In genomic region chr6:87917861-87918260, GRCh38 we compare ENCODE assay signal across 17 cellular contexts.
DNase-seq lines count a peak whose midpoint lies in the region; FAIRE-seq and TF ChIP-seq lines count a peak whose summit lies in the region.
"Had no signal": no experiment of that assay in that cellular context is flagged by ENCODE, and none has a peak within 500 bp of the region (broad histone marks: within the 10 kb centered on the region; RNA-seq: fewer than 3 reads in every experiment).

No MANE protein-coding gene starts in this region.

- H3K27me3 ChIP-seq in BLaER1: no peaks in the 10 kb centered on the region

- no peak overlapping the region for H3K4me3 Mint-ChIP-seq in nephron
- H3K4me3 Mint-ChIP-seq: CD8-positive, alpha-beta T cell; T-cell; T-helper 2 cell treated with Interferon-gamma antibody and Interleukin-4, amounts not matched to agents 5 μg/mL and 100 μg/mL, for 36 hours had no signal

- TF ChIP-seq POLR2A in GM12892 (IDR thresholded peaks at IDR 0.05; ENCODE audit: low read depth, low read length): no peak

- H3K36me3 Mint-ChIP-seq in nephron (ENCODE audit: low read depth): no peaks in the 10 kb centered on the region
- H3K36me3 Mint-ChIP-seq: CD8-positive, alpha-beta T cell; T-cell had no signal

- H3K4me3 ChIP-seq in BLaER1: no peak overlapping the region

- peak; percentile 14 for FAIRE-seq in GM12892 (lab: Jason Lieb, UNC)
- no peak for FAIRE-seq in D721Med (lab: Jason Lieb, UNC)
- FAIRE-seq: H1, HTR-8/SVneo had no signal

- H3K4me1 ChIP-seq in BLaER1: peaks cover 64% of the 10 kb centered on the region

- TF ChIP-seq CTCF in nephron (IDR thresholded peaks at IDR 0.05; ENCODE audit: unreplicated experiment in 3 of 3): no peak
- no peak for TF ChIP-seq CTCF in D721Med (IDR thresholded peaks at IDR 0.05; ENCODE audit: insufficient read depth, missing control alignments)

- DNase-seq in GM12892 (ENCODE audit: insufficient read length) (no peak), RPMI8226 (peak; percentile 50), NCI-H2029 treated with DMSO at 0.1 percent for 48 hours (lab: John Stamatoyannopoulos, UW) (no peak), D721Med (ENCODE audit: insufficient read length, low spot score) (no peak)
- DNase-seq in NK-92 treated with Interleukin-12 subunit alpha and Interleukin-12 subunit beta, amount 100 ng/mL, for 24 hours (lab: John Stamatoyannopoulos, UW): no peak
- DNase-seq: CD8-positive, alpha-beta T cell; DMS153; GDM1; IMR-90; NCI-H1417 treated with DMSO at 0.1 percent for 48 hours; SIG-M5; T-cell had no signal

- H3K36me3 ChIP-seq in BLaER1: no peaks in the 10 kb centered on the region

- no peaks in the 10 kb centered on the region for H3K27me3 Mint-ChIP-seq in nephron (ENCODE audit: low read depth)

- peak overlapping the region; percentile 31 to 73 (median 63) for H3K27ac Mint-ChIP-seq in nephron
- H3K27ac Mint-ChIP-seq: CD8-positive, alpha-beta T cell; T-cell; T-helper 2 cell treated with Interferon-gamma antibody and Interleukin-4, amounts not matched to agents 5 μg/mL and 100 μg/mL, for 36 hours had no signal

- H3K9me3 Mint-ChIP-seq in nephron: peaks cover 6% of the 10 kb centered on the region
- H3K9me3 Mint-ChIP-seq: CD8-positive, alpha-beta T cell; T-cell; T-helper 2 cell treated with Interferon-gamma antibody and Interleukin-4, amounts not matched to agents 5 μg/mL and 100 μg/mL, for 36 hours had no signal

- no peaks in the 10 kb centered on the region for H4K20me1 ChIP-seq in BLaER1

- peaks cover 6% of the 10 kb centered on the region for H3K9me3 ChIP-seq in BLaER1

- peak overlapping the region; percentile 67 for H3K4me2 ChIP-seq in BLaER1

- no peak overlapping the region for H3K9ac ChIP-seq in BLaER1

- peak overlapping the region; percentile 46 for H3K27ac ChIP-seq in BLaER1

- peaks cover 53% of the 10 kb centered on the region for H3K4me1 Mint-ChIP-seq in nephron
